In genomic region chr1:95017775-95018174, GRCh38 we compare ENCODE assay signal across 32 cellular contexts. TPM values are rescaled to one million over a fixed set of nuclear protein-coding genes. Genes with fewer than 3 reads are reported as not detected.
DNase-seq lines count a peak whose midpoint lies in the region; TF ChIP-seq lines count a peak whose summit lies in the region.
"Had no signal": no experiment of that assay in that cellular context is flagged by ENCODE, and none has a peak within 500 bp of the region (broad histone marks: within the 10 kb centered on the region; RNA-seq: fewer than 3 reads in every experiment).

No MANE protein-coding gene starts in this region.

- H3K4me1 ChIP-seq in urinary bladder (ENCODE audit: insufficient read depth) (no peaks in the 10 kb centered on the region), breast epithelium (peaks cover 0 to 10% of the 10 kb centered on the region in 2 donors)

- H3K4me1 Mint-ChIP-seq in brain, result peaks cover 51% of the 10 kb centered on the region
- H3K4me1 Mint-ChIP-seq: activated CD4-positive, alpha-beta T cell treated with anti-CD3 and anti-CD28 coated beads for 36 hours; activated T-helper 17 cell treated with anti-CD3 and anti-CD28 coated beads, Interleukin-2, amount 50 U/mL, for 72 hours; stimulated activated effector memory CD8-positive, alpha-beta T cell treated with anti-CD3 and anti-CD28 coated beads, Interleukin-12 subunit alpha, Interleukin-12 subunit beta, amount 100 ng/mL, for 72 hours had no signal

- intact Hi-C loops in breast epithelium (cut with DNase I; ENCODE audit: low total_unique reads), result no loop called here

- H3K27ac Mint-ChIP-seq in brain, result peak overlapping the region in 3 of 5 experiments; percentile 16 to 40 (median 25)
- H3K27ac Mint-ChIP-seq: activated CD4-positive, alpha-beta T cell treated with anti-CD3 and anti-CD28 coated beads for 36 hours; activated CD8-positive, alpha-beta T cell treated with anti-CD3 and anti-CD28 coated beads, Interleukin-2, amount 10 ng/mL, durations not matched to agents 7 days and 5 days; activated naive CD4-positive, alpha-beta T cell treated with anti-CD3 and anti-CD28 coated beads, Interleukin-2, amount 10 ng/mL, durations not matched to agents 7 days and 5 days; activated T-helper 17 cell treated with anti-CD3 and anti-CD28 coated beads, Interleukin-2, amount 50 U/mL, for 72 hours; stimulated activated effector memory CD8-positive, alpha-beta T cell treated with anti-CD3 and anti-CD28 coated beads, Interleukin-12 subunit alpha, Interleukin-12 subunit beta, amount 100 ng/mL, for 72 hours; T-helper 2 cell treated with Interferon-gamma antibody and Interleukin-4, amounts not matched to agents 5 μg/mL and 100 μg/mL, for 36 hours had no signal

- WGBS in urinary bladder, result 98% methylated on average over 1 of the region's 1 CpG

- no peaks in the 10 kb centered on the region for H3K36me3 Mint-ChIP-seq in brain
- H3K36me3 Mint-ChIP-seq: activated naive CD4-positive, alpha-beta T cell treated with anti-CD3 and anti-CD28 coated beads, Interleukin-2, amount 10 ng/mL, durations not matched to agents 7 days and 5 days; stimulated activated effector memory CD8-positive, alpha-beta T cell treated with anti-CD3 and anti-CD28 coated beads, Interleukin-12 subunit alpha, Interleukin-12 subunit beta, amount 100 ng/mL, for 72 hours had no signal

- H3K27ac ChIP-seq in urinary bladder (ENCODE audit: low read depth), result peak overlapping the region; percentile 1
- no peak overlapping the region for H3K27ac ChIP-seq in breast epithelium
- H3K27ac ChIP-seq: C4-2B, gastrocnemius medialis, GM23248, lower lobe of right lung, VCaP had no signal

- H3K4me3 Mint-ChIP-seq in brain, result no peak overlapping the region
- H3K4me3 Mint-ChIP-seq: activated CD4-positive, alpha-beta T cell treated with anti-CD3 and anti-CD28 coated beads for 36 hours; activated CD8-positive, alpha-beta T cell treated with anti-CD3 and anti-CD28 coated beads, Interleukin-2, amount 10 ng/mL, durations not matched to agents 7 days and 5 days; activated naive CD4-positive, alpha-beta T cell treated with anti-CD3 and anti-CD28 coated beads, Interleukin-2, amount 10 ng/mL, durations not matched to agents 7 days and 5 days; activated T-helper 17 cell treated with anti-CD3 and anti-CD28 coated beads, Interleukin-2, amount 50 U/mL, for 72 hours; naive thymus-derived CD8-positive, alpha-beta T cell; stimulated activated effector memory CD8-positive, alpha-beta T cell treated with anti-CD3 and anti-CD28 coated beads, Interleukin-12 subunit alpha, Interleukin-12 subunit beta, amount 100 ng/mL, for 72 hours; T-helper 2 cell treated with Interferon-gamma antibody and Interleukin-4, amounts not matched to agents 5 μg/mL and 100 μg/mL, for 36 hours had no signal

- TF ChIP-seq CTCF in brain (conservative IDR thresholded peaks at IDR 0.05), result no peak
- TF ChIP-seq CTCF in breast epithelium (IDR thresholded peaks at IDR 0.05), result no peak

- H3K36me3 ChIP-seq in urinary bladder (ENCODE audit: insufficient read depth), result no peaks in the 10 kb centered on the region
- no peaks in the 10 kb centered on the region for H3K36me3 ChIP-seq in breast epithelium
- H3K36me3 ChIP-seq: adrenal gland, gastrocnemius medialis, lower lobe of right lung, transverse colon had no signal

- no peak overlapping the region for H3K4me3 ChIP-seq in urinary bladder (ENCODE audit: low read depth, low read length)
- no peak overlapping the region for H3K4me3 ChIP-seq in breast epithelium
- H3K4me3 ChIP-seq: adrenal gland, gastrocnemius medialis, GM23248, K562, lower lobe of right lung, transverse colon had no signal

- TF ChIP-seq POLR2A in breast epithelium (IDR thresholded peaks at IDR 0.05), result no peak

- H3K9me3 ChIP-seq in breast epithelium, result no peaks in the 10 kb centered on the region
- H3K9me3 ChIP-seq: adrenal gland, gastrocnemius medialis, lower lobe of right lung, transverse colon had no signal

- peaks cover 0 to 4% (median 0%) of the 10 kb centered on the region in 5 experiments for H3K9me3 Mint-ChIP-seq in brain
- H3K9me3 Mint-ChIP-seq: activated naive CD4-positive, alpha-beta T cell treated with anti-CD3 and anti-CD28 coated beads, Interleukin-2, amount 10 ng/mL, durations not matched to agents 7 days and 5 days; activated T-helper 17 cell treated with anti-CD3 and anti-CD28 coated beads, Interleukin-2, amount 50 U/mL, for 72 hours; naive thymus-derived CD8-positive, alpha-beta T cell; stimulated activated effector memory CD8-positive, alpha-beta T cell treated with anti-CD3 and anti-CD28 coated beads, Interleukin-12 subunit alpha, Interleukin-12 subunit beta, amount 100 ng/mL, for 72 hours; T-helper 2 cell treated with Interferon-gamma antibody and Interleukin-4, amounts not matched to agents 5 μg/mL and 100 μg/mL, for 36 hours had no signal

- DNase-seq in NCI-H510A treated with DMSO at 0.1 percent for 48 hours (lab: John Stamatoyannopoulos, UW), result peak; percentile 21
- DNase-seq in NCI-H510A (lab: John Stamatoyannopoulos, UW), result no peak
- DNase-seq in NCI-H2171 treated with DMSO at 0.1 percent for 48 hours (lab: John Stamatoyannopoulos, UW), result peak; percentile 70
- no peak for DNase-seq in T1000 (lab: John Stamatoyannopoulos, UW)
- DNase-seq in SW480 (ENCODE audit: low spot score), result no peak
- no peak for DNase-seq in breast epithelium (ENCODE audit: low spot score in 2 of 2)
- DNase-seq: 8988T; activated CD4-positive, alpha-beta T cell treated with anti-CD3 and anti-CD28 coated beads for 36 hours; activated CD8-positive, alpha-beta T cell treated with anti-CD3 and anti-CD28 coated beads, Interleukin-2, amount 10 ng/mL, durations not matched to agents 7 days and 5 days; activated naive CD4-positive, alpha-beta T cell treated with anti-CD3 and anti-CD28 coated beads, Interleukin-2, amount 10 ng/mL, durations not matched to agents 7 days and 5 days; COR-L47; DND-41; gastrocnemius medialis; GM23248; kidney glomerular epithelial cell; lower lobe of right lung; midbrain; naive thymus-derived CD8-positive, alpha-beta T cell; NCI-H1092; NCI-H1694; nucleus accumbens; Right ventricle myocardium superior; transverse colon had no signal

- no peaks in the 10 kb centered on the region for H3K27me3 Mint-ChIP-seq in brain
- H3K27me3 Mint-ChIP-seq: activated CD4-positive, alpha-beta T cell treated with anti-CD3 and anti-CD28 coated beads for 36 hours; activated naive CD4-positive, alpha-beta T cell treated with anti-CD3 and anti-CD28 coated beads, Interleukin-2, amount 10 ng/mL, durations not matched to agents 7 days and 5 days; activated T-helper 17 cell treated with anti-CD3 and anti-CD28 coated beads, Interleukin-2, amount 50 U/mL, for 72 hours; naive thymus-derived CD8-positive, alpha-beta T cell had no signal

- H3K27me3 ChIP-seq in breast epithelium, result no peaks in the 10 kb centered on the region
- H3K27me3 ChIP-seq: adrenal gland, gastrocnemius medialis, transverse colon had no signal

RNA-seq across cellular contexts. Expression of gene ALG14, which starts 55.0 kb away (rescaled TPM):
- polyA plus RNA-seq in brain (ENCODE audit: insufficient read depth, low read depth, low replicate concordance), result 4.0 TPM
- total RNA-seq in urinary bladder, result 4.4 TPM
- 2.7 TPM for polyA plus RNA-seq in urinary bladder
- 1 to 10 TPM; 1.2 to 1.6 (median 1.4) TPM for total RNA-seq in breast epithelium

Comparison
In these comparisons a context has a peak if more than half of its experiments do, and no peak if none do; other contexts are left out.
1. DNase-seq: peak in NCI-H510A treated with DMSO at 0.1 percent for 48 hours (single experiment) and NCI-H2171 treated with DMSO at 0.1 percent for 48 hours (single experiment); none in NCI-H510A (single experiment), T1000 (single experiment), SW480 (single experiment) and breast epithelium (0 of 2).